In genomic region chr16:57001026-57001669, GRCh38 we compare ENCODE assay signal across 11 cellular contexts. TPM values are rescaled to one million over a fixed set of nuclear protein-coding genes. Genes with fewer than 3 reads are reported as not detected.
DNase-seq lines count a peak whose midpoint lies in the region; ATAC-seq and TF ChIP-seq lines count a peak whose summit lies in the region.
"Had no signal": no experiment of that assay in that cellular context is flagged by ENCODE, and none has a peak within 500 bp of the region (broad histone marks: within the 10 kb centered on the region; RNA-seq: fewer than 3 reads in every experiment).

No MANE protein-coding gene starts in this region.

- H3K4me2 ChIP-seq in SK-N-SH, result 0 out of 2 replicates have a peak overlapping the region, but pooled peaks have one; percentile 20
- H3K4me2 ChIP-seq in fibroblast of lung (ENCODE audit: extremely low read depth, insufficient read depth, low read length), result no peak overlapping the region
- H3K4me2 ChIP-seq in smooth muscle cell, result no peak overlapping the region

- H2AFZ ChIP-seq in SK-N-SH (ENCODE audit: low read depth) (peak overlapping the region; percentile 70; the same call in 1 of the 2 replicates), fibroblast of lung (ENCODE audit: low read length) (no peak overlapping the region), smooth muscle cell (ENCODE audit: low read depth) (no peak overlapping the region)

- no peaks in the 10 kb centered on the region for H3F3A ChIP-seq in SK-N-SH (replicated peaks; ENCODE audit: insufficient read depth)
- no peaks in the 10 kb centered on the region for H3F3A ChIP-seq in smooth muscle cell (ENCODE audit: low read depth)

- H4K20me1 ChIP-seq in SK-N-SH (ENCODE audit: insufficient read depth), result no peaks in the 10 kb centered on the region
- no peaks in the 10 kb centered on the region for H4K20me1 ChIP-seq in fibroblast of lung (ENCODE audit: control insufficient read depth, extremely low read depth, insufficient read depth, low read length)
- no peaks in the 10 kb centered on the region for H4K20me1 ChIP-seq in smooth muscle cell (ENCODE audit: low read depth)

- no peak for TF ChIP-seq EP300 in SK-N-SH (IDR thresholded peaks at IDR 0.05; ENCODE audit: borderline replicate concordance in 1 of 2, low read depth in 1 of 2, low read length in 1 of 2)

- no peaks in the 10 kb centered on the region for H3K36me3 ChIP-seq in SK-N-SH (replicated peaks in 1 of 2; ENCODE audit: control insufficient read depth in 1 of 2, insufficient read depth in 2 of 2, low read length in 1 of 2)
- peaks cover 43% of the 10 kb centered on the region for H3K36me3 ChIP-seq in SJSA1
- H3K36me3 ChIP-seq in fibroblast of lung (ENCODE audit: control insufficient read depth, insufficient read depth, low read length), result peaks cover 2% of the 10 kb centered on the region
- no peaks in the 10 kb centered on the region for H3K36me3 ChIP-seq in smooth muscle cell (ENCODE audit: low read depth)

- TF ChIP-seq CTCF in SK-N-SH (IDR thresholded peaks at IDR 0.05) (no peak), fibroblast of lung (conservative IDR thresholded peaks at IDR 0.05 in 1 of 2, IDR thresholded peaks at IDR 0.05 in 1 of 2; ENCODE audit: low read depth in 1 of 2, low read length in 2 of 2) (no peak), smooth muscle cell (IDR thresholded peaks at IDR 0.05; ENCODE audit: borderline replicate concordance, insufficient read depth, poor library complexity, severe bottlenecking) (no peak)

- H3K9me3 ChIP-seq in SK-N-SH (no peaks in the 10 kb centered on the region), SJSA1 (replicated peaks) (no peaks in the 10 kb centered on the region), fibroblast of lung (ENCODE audit: control insufficient read depth, insufficient read depth, low read depth, low read length) (no peaks in the 10 kb centered on the region), smooth muscle cell (replicated peaks; ENCODE audit: low read depth) (no peaks in the 10 kb centered on the region)

- POLR2A ChIA-PET in SK-N-SH (lab: Yijun Ruan, JAX), result no interaction called here

- H3K27ac ChIP-seq in SK-N-SH (ENCODE audit: low read depth in 2 of 2, low read length in 1 of 2) (peak overlapping the region in 1 of 2 experiments; percentile 63; a peak in 2 of 4 replicates), SJSA1 (peak overlapping the region; percentile 90), fibroblast of lung (ENCODE audit: insufficient read depth, low read length) (peak overlapping the region; percentile 90), smooth muscle cell (ENCODE audit: low read depth) (peak overlapping the region; percentile 73)
- H3K27ac ChIP-seq: 22Rv1 had no signal

- H3K4me1 ChIP-seq in SK-N-SH (ENCODE audit: control insufficient read depth in 1 of 2, insufficient read depth in 2 of 2, low read depth in 1 of 2, low read length in 1 of 2) (peaks cover 0 to 12% of the 10 kb centered on the region in 2 experiments; a peak in 2 of 4 replicates), SJSA1 (replicated peaks) (peaks cover 28% of the 10 kb centered on the region), fibroblast of lung (ENCODE audit: control insufficient read depth, extremely low read depth, insufficient read depth, low read length) (peaks cover 14% of the 10 kb centered on the region), smooth muscle cell (ENCODE audit: low read depth) (no peaks in the 10 kb centered on the region)

- no peaks in the 10 kb centered on the region for H3K9me2 ChIP-seq in SK-N-SH

- DNase-seq in SK-N-SH, result no peak
- DNase-seq in SJSA1 (ENCODE audit: low read depth in 1 of 2, low spot score in 2 of 2), result no peak
- no peak for DNase-seq in fibroblast of lung (ENCODE audit: low read depth in 2 of 2)
- no peak for DNase-seq in smooth muscle cell (lab: John Stamatoyannopoulos, UW; ENCODE audit: unreplicated experiment)
- no peak for DNase-seq in NCI-H146 (lab: John Stamatoyannopoulos, UW)
- no peak for DNase-seq in NCI-H524 treated with DMSO at 0.1 percent for 48 hours (lab: John Stamatoyannopoulos, UW)
- DNase-seq: activated gamma-delta T cell had no signal

- H3K4me3 ChIP-seq in SK-N-SH (ENCODE audit: low read depth in 2 of 2, low read length in 1 of 2), result no peak overlapping the region
- no peak overlapping the region for H3K4me3 ChIP-seq in SJSA1
- H3K4me3 ChIP-seq in fibroblast of lung (replicated peaks in 1 of 4; ENCODE audit: control extremely low read depth in 1 of 4, insufficient read depth in 1 of 4, low read depth in 3 of 4, low read length in 4 of 4), result no peak overlapping the region
- no peak overlapping the region for H3K4me3 ChIP-seq in smooth muscle cell

- WGBS in SK-N-SH (ENCODE audit: low lambda C conversion rate), result 92% methylated on average over 7 of the region's 7 CpGs
- WGBS in smooth muscle cell (ENCODE audit: low lambda C conversion rate), result 93% methylated on average over 7 of the region's 7 CpGs

- ATAC-seq in SK-N-SH treated with all-trans-retinoic acid at 6 μM for 48 hours (no peak), GM18517 (IDR thresholded peaks at IDR 0.05; ENCODE audit: unreplicated experiment) (no peak)

- TF ChIP-seq RAD21 in SK-N-SH (IDR thresholded peaks at IDR 0.05; ENCODE audit: low read length), result no peak

- H3K9ac ChIP-seq in SK-N-SH (no peak overlapping the region), fibroblast of lung (ENCODE audit: insufficient read depth, low read length) (no peak overlapping the region), smooth muscle cell (ENCODE audit: low read depth) (no peak overlapping the region)

- H3K27me3 ChIP-seq in SK-N-SH (ENCODE audit: insufficient read depth), result no peaks in the 10 kb centered on the region
- H3K27me3 ChIP-seq in SJSA1 (replicated peaks), result no peaks in the 10 kb centered on the region
- no peaks in the 10 kb centered on the region for H3K27me3 ChIP-seq in fibroblast of lung (ENCODE audit: control insufficient read depth, insufficient read depth, low read length)
- H3K27me3 ChIP-seq in smooth muscle cell (ENCODE audit: low read depth), result no peaks in the 10 kb centered on the region

- CTCF ChIA-PET in SK-N-SH (lab: Yijun Ruan, JAX), result no interaction called here

- H3K79me2 ChIP-seq in SK-N-SH (ENCODE audit: insufficient read depth) (no peaks in the 10 kb centered on the region), fibroblast of lung (ENCODE audit: control insufficient read depth, insufficient read depth, low read length) (peaks cover 48% of the 10 kb centered on the region), smooth muscle cell (ENCODE audit: low read depth) (no peaks in the 10 kb centered on the region)

TF ChIP-seq in SK-N-SH, 30 proteins besides CTCF, POLR2A, EP300 and RAD21 (continues in another document):
- TF ChIP-seq CHD2 (IDR thresholded peaks at IDR 0.05; ENCODE audit: low read length, partially characterized antibody) (no peak), NRF1 (IDR thresholded peaks at IDR 0.05; ENCODE audit: low read depth, low read length) (no peak), ELF1 (IDR thresholded peaks at IDR 0.05) (no peak), SMC3 (IDR thresholded peaks at IDR 0.05; ENCODE audit: low read depth, low read length) (no peak), YY1 (IDR thresholded peaks at IDR 0.05; ENCODE audit: low read depth) (no peak), FOSL2 (IDR thresholded peaks at IDR 0.05; ENCODE audit: borderline replicate concordance, low read depth) (no peak), MAX (IDR thresholded peaks at IDR 0.05; ENCODE audit: low read depth) (no peak)

TF ChIP-seq in SK-N-SH treated with all-trans-retinoic acid at 6 μM for 48 hours, 23 proteins besides CTCF, POLR2A, EP300 and RAD21 (continues in another document):
- TF ChIP-seq TSHZ2 (CRISPR knock-in tag; IDR thresholded peaks at IDR 0.05), result no peak
- TF ChIP-seq OSR1 (CRISPR knock-in tag; IDR thresholded peaks at IDR 0.05), result no peak
- no peak for TF ChIP-seq TCF4 (CRISPR knock-in tag; IDR thresholded peaks at IDR 0.05; ENCODE audit: borderline replicate concordance)
- no peak for TF ChIP-seq RARB (CRISPR knock-in tag; IDR thresholded peaks at IDR 0.05)

RNA-seq across cellular contexts. Expression of gene NLRC5, which starts 11.8 kb away (rescaled TPM):
- 6.5 and 7.8 TPM in 2 replicates for polyA plus RNA-seq in SK-N-SH (2012; rRNA removed)
- 2.3 and 2.9 TPM in 2 replicates for polyA plus RNA-seq in SK-N-SH (2012; cell fraction: cytosol; rRNA removed)
- polyA plus RNA-seq in SK-N-SH (2012; cell fraction: nucleus; rRNA removed), result 32.3 and 33.4 TPM in 2 replicates
- 28.8 and 29.4 TPM in 2 replicates for total RNA-seq in SJSA1 (2014; rRNA removed; shearing (Covaris generic))
- total RNA-seq in fibroblast of lung, result 23.6 and 43.6 TPM in 2 replicates
- 18.8 and 22.2 TPM in 2 replicates for polyA plus RNA-seq in fibroblast of lung
- polyA plus RNA-seq in fibroblast of lung (2012), result 15.0 and 16.3 TPM in 2 replicates
- polyA minus RNA-seq in fibroblast of lung (ENCODE audit: low replicate concordance), result 68.3 and 84.0 TPM in 2 replicates
- total RNA-seq in smooth muscle cell, result 3.5 and 21.4 TPM in 2 replicates
- polyA plus RNA-seq in smooth muscle cell, result 4.2 and 5.8 TPM in 2 replicates

RNA-seq across cellular contexts. Expression of gene CETP, which starts 39.4 kb away (rescaled TPM):
- not detected in 2 replicates for polyA plus RNA-seq in SK-N-SH (2012; rRNA removed)
- polyA plus RNA-seq in SK-N-SH (2012; cell fraction: cytosol; rRNA removed), result 0.03 TPM in 1 of 2 replicates, not detected in the other
- 0.05 TPM in 1 of 2 replicates, not detected in the other for polyA plus RNA-seq in SK-N-SH (2012; cell fraction: nucleus; rRNA removed)
- 0.08 TPM in 1 of 2 replicates, not detected in the other for total RNA-seq in SJSA1 (2014; rRNA removed; shearing (Covaris generic))
- total RNA-seq in fibroblast of lung, result not detected in 2 replicates
- polyA plus RNA-seq in fibroblast of lung, result 0.06 TPM in 1 of 2 replicates, not detected in the other
- polyA plus RNA-seq in fibroblast of lung (2012), result 0.12 TPM in 1 of 2 replicates, not detected in the other
- polyA minus RNA-seq in fibroblast of lung (ENCODE audit: low replicate concordance), result not detected in 2 replicates
- total RNA-seq in smooth muscle cell, result not detected in 2 replicates
- 0.22 TPM in 1 of 2 replicates, not detected in the other for polyA plus RNA-seq in smooth muscle cell
- total RNA-seq: osteocyte had no signal
